24 cellular contexts compared by ENCODE assay signal in genomic region chr5:173152547-173152946, GRCh38. TPM values are rescaled to one million over a fixed set of nuclear protein-coding genes. Genes with fewer than 3 reads are reported as not detected.
DNase-seq lines count a peak whose midpoint lies in the region; ATAC-seq, FAIRE-seq and TF ChIP-seq lines count a peak whose summit lies in the region.
"Had no signal": no experiment of that assay in that cellular context is flagged by ENCODE, and none has a peak within 500 bp of the region (broad histone marks: within the 10 kb centered on the region; RNA-seq: fewer than 3 reads in every experiment).

No MANE protein-coding gene starts in this region.

- no peak overlapping the region for H2AK9ac ChIP-seq in IMR-90 (replicated peaks; ENCODE audit: low read depth, low read length, poor library complexity)

- H3K14ac ChIP-seq in IMR-90 (replicated peaks; ENCODE audit: low read depth, low read length), result no peak overlapping the region

- H2AK5ac ChIP-seq in IMR-90 (ENCODE audit: low read depth, low read length), result no peak overlapping the region

- TF ChIP-seq CTCF in A549 (IDR thresholded peaks at IDR 0.05) (no peak), IMR-90 (conservative IDR thresholded peaks at IDR 0.05; ENCODE audit: low read depth, low read length) (no peak), osteoblast (IDR thresholded peaks at IDR 0.05; ENCODE audit: extremely low read depth, low read depth, low read length) (no peak)

- H3K4me1 ChIP-seq in A549 (no peaks in the 10 kb centered on the region), IMR-90 (ENCODE audit: control insufficient read depth, insufficient read depth, low read length) (no peaks in the 10 kb centered on the region; the same call in 1 of the 2 replicates), osteoblast (ENCODE audit: insufficient read depth, low read length) (no peaks in the 10 kb centered on the region)
- H3K4me1 ChIP-seq: Caco-2 had no signal

- CTCF ChIA-PET in A549 (lab: Yijun Ruan, JAX), result interaction anchor here (0.6 to 2.3 kb wide), 4 partner anchors 10 to 72 kb away, joined by 3 to 7 read pairs (median 6); no protein-coding TSS in a partner anchor
- CTCF ChIA-PET in IMR-90 (lab: Yijun Ruan, JAX), result interaction anchor here (0.6 to 1.6 kb wide), 2 partner anchors 13 to 172 kb away, joined by 3 to 5 read pairs; no protein-coding TSS in a partner anchor

- no TSS peak for BruUV-seq in IMR-90 (replicated peaks; lab: Mats Ljungman, UMichigan)

- H3K27me3 ChIP-seq in IMR-90 (ENCODE audit: control insufficient read depth, insufficient read depth, low read length) (no peaks in the 10 kb centered on the region), osteoblast (ENCODE audit: insufficient read depth, low read length) (no peaks in the 10 kb centered on the region)
- H3K27me3 ChIP-seq: BLaER1 treated with 17β-estradiol and CSF1 and Interleukin-3, amounts not matched to agents 10 nM and 100 nM had no signal

- no peak overlapping the region for H2BK5ac ChIP-seq in IMR-90 (ENCODE audit: low read depth, low read length, poor library complexity, severe bottlenecking)

- no peaks in the 10 kb centered on the region for H3K79me2 ChIP-seq in osteoblast (ENCODE audit: insufficient read depth, low read length)

- H3K27ac ChIP-seq in A549, result no peak overlapping the region
- no peak overlapping the region for H3K27ac ChIP-seq in IMR-90 (ENCODE audit: insufficient read depth, low read length)
- no peak overlapping the region for H3K27ac ChIP-seq in osteoblast (ENCODE audit: low read depth, low read length)
- H3K27ac ChIP-seq: BLaER1 treated with 17β-estradiol and CSF1 and Interleukin-3, amounts not matched to agents 10 nM and 100 nM; C4-2B had no signal

- no peak overlapping the region for H3K4me2 ChIP-seq in A549
- H3K4me2 ChIP-seq in IMR-90 (ENCODE audit: low read depth, low read length), result no peak overlapping the region
- H3K4me2 ChIP-seq in osteoblast (ENCODE audit: insufficient read depth, low read length), result no peak overlapping the region
- H3K4me2 ChIP-seq: BLaER1 treated with 17β-estradiol and CSF1 and Interleukin-3, amounts not matched to agents 10 nM and 100 nM had no signal

- H3K23ac ChIP-seq in IMR-90 (ENCODE audit: low read depth, low read length), result no peak overlapping the region

- no peak overlapping the region for H3K4me3 ChIP-seq in A549
- H3K4me3 ChIP-seq in IMR-90 (ENCODE audit: insufficient read depth, low read depth, low read length), result no peak overlapping the region
- H3K4me3 ChIP-seq in osteoblast (ENCODE audit: insufficient read depth, low read length), result no peak overlapping the region
- H3K4me3 ChIP-seq: BLaER1 treated with 17β-estradiol and CSF1 and Interleukin-3, amounts not matched to agents 10 nM and 100 nM; GM12878 had no signal

- no peak for FAIRE-seq in A549 (lab: Jason Lieb, UNC)
- FAIRE-seq: A204.1, D721Med, G401.6, GM12878, GM12892, GM18507, GM19239 had no signal

- TF ChIP-seq RAD21 in A549 (conservative IDR thresholded peaks at IDR 0.05 in 1 of 2, IDR thresholded peaks at IDR 0.05 in 1 of 2) (no peak), IMR-90 (IDR thresholded peaks at IDR 0.05; ENCODE audit: low read length) (no peak)

- H3K36me3 Mint-ChIP-seq in central memory CD8-positive, alpha-beta T cell (ENCODE audit: insufficient read depth), result peaks cover 56% of the 10 kb centered on the region

- H3K56ac ChIP-seq in IMR-90 (ENCODE audit: extremely low read depth, insufficient read depth, low read length), result no peak overlapping the region

- no peak for TF ChIP-seq POLR2A in A549 (IDR thresholded peaks at IDR 0.05; ENCODE audit: low read length)
- TF ChIP-seq POLR2A in IMR-90 (IDR thresholded peaks at IDR 0.05; ENCODE audit: low read depth, low read length), result no peak

- H3K18ac ChIP-seq in IMR-90 (ENCODE audit: low read depth, low read length), result no peak overlapping the region

- no peak overlapping the region for H3K4ac ChIP-seq in IMR-90 (ENCODE audit: low read depth, low read length)

- H2BK120ac ChIP-seq in IMR-90 (ENCODE audit: low read depth, low read length), result no peak overlapping the region

- POLR2A ChIA-PET in A549 (lab: Yijun Ruan, JAX), result no interaction called here
- POLR2A ChIA-PET in IMR-90 (lab: Charles Lee; ENCODE audit: unreplicated experiment), result no interaction called here

- peaks cover 6% of the 10 kb centered on the region for H3K4me1 Mint-ChIP-seq in central memory CD8-positive, alpha-beta T cell
- H3K4me1 Mint-ChIP-seq: B cell had no signal

- dilution Hi-C loops in IMR-90 (cut with HindIII; ENCODE audit: low sequenced_read_pairs, unreplicated experiment), result no loop called here

- H3K9me3 Mint-ChIP-seq in central memory CD8-positive, alpha-beta T cell, result no peaks in the 10 kb centered on the region
- H3K9me3 Mint-ChIP-seq: CD4-positive, alpha-beta T cell; CD8-positive, alpha-beta T cell had no signal

- H3K36me3 ChIP-seq in IMR-90 (ENCODE audit: control insufficient read depth, insufficient read depth, low read length), result peaks cover 27% of the 10 kb centered on the region
- H3K36me3 ChIP-seq in osteoblast (ENCODE audit: insufficient read depth, low read length), result peaks cover 44% of the 10 kb centered on the region

- H3K9me1 ChIP-seq in IMR-90 (ENCODE audit: insufficient read depth, low read length), result 0 out of 2 replicates have a peak, but pooled peaks cover 2% of the 10 kb centered on the region

- H3K27ac Mint-ChIP-seq in central memory CD8-positive, alpha-beta T cell (ENCODE audit: low read depth), result peak overlapping the region; percentile 53
- H3K27ac Mint-ChIP-seq: B cell; CD4-positive, alpha-beta T cell; CD8-positive, alpha-beta T cell had no signal

- H4K20me1 ChIP-seq in IMR-90 (ENCODE audit: insufficient read depth, low read length) (no peaks in the 10 kb centered on the region), osteoblast (ENCODE audit: insufficient read depth, low read length) (no peaks in the 10 kb centered on the region)
- H4K20me1 ChIP-seq: BLaER1 treated with 17β-estradiol and CSF1 and Interleukin-3, amounts not matched to agents 10 nM and 100 nM had no signal

- TF ChIP-seq EP300 in A549 (IDR thresholded peaks at IDR 0.05), result no peak

- no peak overlapping the region for H3K9ac ChIP-seq in IMR-90 (ENCODE audit: low read depth, low read length)
- H3K9ac ChIP-seq: BLaER1 treated with 17β-estradiol and CSF1 and Interleukin-3, amounts not matched to agents 10 nM and 100 nM had no signal

- no peak overlapping the region for H4K5ac ChIP-seq in IMR-90 (ENCODE audit: low read depth, low read length)

- H3K9me3 ChIP-seq in A549, result no peaks in the 10 kb centered on the region
- no peaks in the 10 kb centered on the region for H3K9me3 ChIP-seq in IMR-90 (ENCODE audit: control insufficient read depth, insufficient read depth, low read length)
- H3K9me3 ChIP-seq in osteoblast (ENCODE audit: low read depth, low read length), result no peaks in the 10 kb centered on the region
- H3K9me3 ChIP-seq: BLaER1 treated with 17β-estradiol and CSF1 and Interleukin-3, amounts not matched to agents 10 nM and 100 nM; Caco-2 had no signal

- H3K27me3 Mint-ChIP-seq in central memory CD8-positive, alpha-beta T cell, result no peaks in the 10 kb centered on the region
- H3K27me3 Mint-ChIP-seq: B cell; CD4-positive, alpha-beta T cell had no signal

- 94% methylated on average over 5 of the region's 5 CpGs for WGBS in A549 (ENCODE audit: missing lambda C conversion rate)
- WGBS in IMR-90 (ENCODE audit: extremely low coverage in 2 of 2, insufficient read length in 1 of 2), 2 experiments, result no CpG with 5 or more reads among the region's 5 CpGs

- H3K79me1 ChIP-seq in IMR-90 (ENCODE audit: low read depth in 1 of 2, low read length in 2 of 2), result peaks cover 3 to 4% of the 10 kb centered on the region in 2 experiments; a peak in 1 of 4 replicates

- H2AFZ ChIP-seq in IMR-90 (replicated peaks; ENCODE audit: low read length, poor library complexity), result no peak overlapping the region
- no peak overlapping the region for H2AFZ ChIP-seq in osteoblast (ENCODE audit: low read length)

- ATAC-seq in A549, result no peak
- no peak for ATAC-seq in IMR-90 (ENCODE audit: low read depth)
- no peak for ATAC-seq in central memory CD8-positive, alpha-beta T cell (replicated peaks; ENCODE audit: extremely low read depth, poor library complexity, severe bottlenecking)
- ATAC-seq: CD8-positive, alpha-beta T cell; GM12878 had no signal

- no peak overlapping the region for H4K8ac ChIP-seq in IMR-90 (ENCODE audit: low read depth in 2 of 2, low read length in 2 of 2)

- intact Hi-C loops in IMR-90 (cut with micrococcal nuclease) (no loop called here), head of caudate nucleus (cut with DNase I) (no loop called here)

- H2BK20ac ChIP-seq in IMR-90 (ENCODE audit: low read depth, low read length), result no peak overlapping the region

- no peak overlapping the region for H2BK15ac ChIP-seq in IMR-90 (ENCODE audit: low read depth, low read length)

- H3K4me3 Mint-ChIP-seq in central memory CD8-positive, alpha-beta T cell, result no peak overlapping the region
- H3K4me3 Mint-ChIP-seq: B cell; CD4-positive, alpha-beta T cell; CD8-positive, alpha-beta T cell had no signal

- in situ Hi-C loops in IMR-90 (cut with MboI; ENCODE audit: low sequenced_read_pairs), result loop anchor here (25.0 kb wide), 2 partner anchors 435 to 1160 kb away; no protein-coding TSS in a partner anchor

- H4K91ac ChIP-seq in IMR-90 (ENCODE audit: insufficient read depth, low read depth, low read length), result no peak overlapping the region

- DNase-seq in A549 (ENCODE audit: low read depth in 1 of 2, low spot score in 1 of 2) (no peak), IMR-90 (no peak), NCI-H2227 (lab: John Stamatoyannopoulos, UW; ENCODE audit: unreplicated experiment) (no peak), osteoblast (ENCODE audit: insufficient read length, low spot score, missing footprints) (no peak), head of caudate nucleus (no peak)
- no peak for DNase-seq in central memory CD8-positive, alpha-beta T cell (ENCODE audit: low spot score in 2 of 2)
- DNase-seq: 8988T; AML-193; Caco-2; Calu3; CD4-positive, alpha-beta T cell; CD8-positive, alpha-beta T cell; DMS79 treated with DMSO at 0.1 percent for 48 hours; GF-D8 had no signal

TF ChIP-seq in IMR-90, 13 proteins besides CTCF, POLR2A, EP300 and RAD21:
- TF ChIP-seq CHD1 (IDR thresholded peaks at IDR 0.05; ENCODE audit: low read depth, low read length) (no peak), RFX5 (IDR thresholded peaks at IDR 0.05; ENCODE audit: low read depth, low read length) (no peak), MAFK (IDR thresholded peaks at IDR 0.05; ENCODE audit: low read depth, low read length) (peak; percentile 44)

RNA-seq across cellular contexts. Expression of gene BNIP1, which starts 8.2 kb away (rescaled TPM):
- 22.1 and 26.7 TPM in 2 replicates for polyA plus RNA-seq in A549 (2011; rRNA removed)
- 17.7 and 19.0 TPM in 2 replicates for polyA plus RNA-seq in A549 (2012; cell fraction: cytosol; rRNA removed)
- 12.7 and 19.5 TPM in 2 replicates for polyA plus RNA-seq in A549 (2012; cell fraction: nucleus; rRNA removed)
- polyA plus RNA-seq in A549 (2017; fragmentation: RNase III; extraction: RNeasy Plus Mini Kit Qiagen cat#74134 plus additional on column Dnase treatment), result 15.8 to 17.3 TPM (median 16.7 TPM) in 3 replicates
- 11.7 and 13.4 TPM in 2 replicates for polyA minus RNA-seq in A549 (2011; rRNA and poly(A)+ RNA removed)
- total RNA-seq in IMR-90 (2012; rRNA removed), result 29.2 and 35.3 TPM in 2 replicates
- polyA plus RNA-seq in IMR-90 (2012; rRNA removed), result 24.3 and 25.8 TPM in 2 replicates
- 11.8 and 21.7 TPM in 2 replicates for polyA plus RNA-seq in IMR-90 (2012; cell fraction: cytosol; rRNA removed)
- 12.6 and 27.2 TPM in 2 replicates for polyA plus RNA-seq in IMR-90 (2012; cell fraction: nucleus; rRNA removed; ENCODE audit: low replicate concordance)
- 14.4 and 14.5 TPM in 2 replicates for total RNA-seq in osteoblast
